ENCODE assay signal across 17 cellular contexts in genomic region chr12:47591795-47592194, GRCh38.
DNase-seq lines count a peak whose midpoint lies in the region; ATAC-seq and TF ChIP-seq lines count a peak whose summit lies in the region.
"Had no signal": no experiment of that assay in that cellular context is flagged by ENCODE, and none has a peak within 500 bp of the region (broad histone marks: within the 10 kb centered on the region; RNA-seq: fewer than 3 reads in every experiment).

No MANE protein-coding gene starts in this region.

- H3K27ac ChIP-seq in left ventricle myocardium inferior (replicated peaks) = peak overlapping the region; percentile 13
- H3K27ac ChIP-seq in right atrium auricular region = no peak overlapping the region
- peak overlapping the region; percentile 1 for H3K27ac ChIP-seq in muscle layer of duodenum (ENCODE audit: low read length)
- peak overlapping the region; percentile 47 for H3K27ac ChIP-seq in suprapubic skin
- H3K27ac ChIP-seq: ascending aorta, PC-9 had no signal

- no peaks in the 10 kb centered on the region for H3K27me3 ChIP-seq in left ventricle myocardium inferior (ENCODE audit: low read depth)
- no peaks in the 10 kb centered on the region for H3K27me3 ChIP-seq in right atrium auricular region
- H3K27me3 ChIP-seq in muscle layer of duodenum (ENCODE audit: low read depth, low read length) = no peaks in the 10 kb centered on the region
- no peaks in the 10 kb centered on the region for H3K27me3 ChIP-seq in suprapubic skin
- H3K27me3 ChIP-seq: ascending aorta had no signal

- no peak for DNase-seq in left ventricle myocardium inferior
- DNase-seq in right atrium auricular region (ENCODE audit: low spot score) = no peak
- peak; percentile 5 for DNase-seq in choroid plexus epithelial cell (ENCODE audit: low read depth)
- no peak for DNase-seq in suprapubic skin (ENCODE audit: low spot score in 2 of 2)
- no peak for DNase-seq in AML-193 (lab: John Stamatoyannopoulos, UW)
- no peak for DNase-seq in NCI-H748 treated with DMSO at 0.1 percent for 48 hours (lab: John Stamatoyannopoulos, UW)
- DNase-seq: activated CD4-positive, alpha-beta T cell treated with anti-CD3 and anti-CD28 coated beads, Interleukin-2, amount 50 U/mL, for 1 hour; activated naive CD4-positive, alpha-beta T cell treated with anti-CD3 and anti-CD28 coated beads for 36 hours; activated T-cell treated with anti-CD3 and anti-CD28 coated beads for 4 hours; CD4-positive, alpha-beta T cell; DMS79 treated with DMSO at 0.1 percent for 48 hours; NCI-H187; PC-9; stimulated activated CD4-positive, alpha-beta T cell treated with anti-CD3 and anti-CD28 coated beads, Interleukin-2, amount 100 ng/mL, for 24 hours had no signal

- no peaks in the 10 kb centered on the region for H3K36me3 ChIP-seq in left ventricle myocardium inferior
- H3K36me3 ChIP-seq in right atrium auricular region = no peaks in the 10 kb centered on the region
- no peaks in the 10 kb centered on the region for H3K36me3 ChIP-seq in muscle layer of duodenum (ENCODE audit: control insufficient read depth in 1 of 2, insufficient read depth in 2 of 2, low read length in 2 of 2)
- no peaks in the 10 kb centered on the region for H3K36me3 ChIP-seq in suprapubic skin
- H3K36me3 ChIP-seq: ascending aorta had no signal

- intact Hi-C loops in left ventricle myocardium inferior (cut with micrococcal nuclease) = no loop called here

- H3K4me1 ChIP-seq in left ventricle myocardium inferior (peaks cover 13% of the 10 kb centered on the region), right atrium auricular region (peaks cover 0 to 11% of the 10 kb centered on the region in 2 donors), muscle layer of duodenum (ENCODE audit: control insufficient read depth in 1 of 2, insufficient read depth in 2 of 2, low read length in 2 of 2) (peaks cover 0 to 12% of the 10 kb centered on the region in 2 donors), suprapubic skin (peaks cover 14% of the 10 kb centered on the region)
- H3K4me1 ChIP-seq: ascending aorta had no signal

- TF ChIP-seq CTCF in left ventricle myocardium inferior (IDR thresholded peaks at IDR 0.05; ENCODE audit: borderline replicate concordance) (no peak), right atrium auricular region (IDR thresholded peaks at IDR 0.05) (no peak), choroid plexus epithelial cell (conservative IDR thresholded peaks at IDR 0.05; ENCODE audit: low read depth, low read length) (no peak), suprapubic skin (IDR thresholded peaks at IDR 0.05) (no peak)

- ATAC-seq in GM21576 (IDR thresholded peaks at IDR 0.05; ENCODE audit: unreplicated experiment) = no peak

- H3K9me3 ChIP-seq in left ventricle myocardium inferior (replicated peaks) (no peaks in the 10 kb centered on the region), right atrium auricular region (no peaks in the 10 kb centered on the region), muscle layer of duodenum (ENCODE audit: control insufficient read depth in 1 of 2, low read length in 2 of 2) (no peaks in the 10 kb centered on the region), suprapubic skin (no peaks in the 10 kb centered on the region)
- H3K9me3 ChIP-seq: ascending aorta had no signal

- TF ChIP-seq POLR2A in suprapubic skin (IDR thresholded peaks at IDR 0.05) = no peak

- WGBS in suprapubic skin = 39% methylated on average over 4 of the region's 4 CpGs

- TF ChIP-seq EP300 in suprapubic skin (IDR thresholded peaks at IDR 0.05) = no peak

- H3K4me3 ChIP-seq in left ventricle myocardium inferior = no peak overlapping the region
- H3K4me3 ChIP-seq in right atrium auricular region = no peak overlapping the region
- H3K4me3 ChIP-seq in choroid plexus epithelial cell (ENCODE audit: low read depth, low read length) = no peak overlapping the region
- H3K4me3 ChIP-seq in muscle layer of duodenum (ENCODE audit: low read depth in 1 of 2, low read length in 2 of 2) = no peak overlapping the region
- no peak overlapping the region for H3K4me3 ChIP-seq in suprapubic skin
- H3K4me3 ChIP-seq: ascending aorta, PC-9 had no signal

Comparison
In these comparisons a context has a peak if more than half of its experiments do, and no peak if none do; other contexts are left out.
1. H3K27ac ChIP-seq: peak in left ventricle myocardium inferior (single experiment), muscle layer of duodenum (single experiment) and suprapubic skin (single experiment); none in right atrium auricular region (0 of 2).